ENCODE assay signal across 9 cellular contexts in genomic region chr7:2634265-2635145, GRCh38. TPM values are rescaled to one million over a fixed set of nuclear protein-coding genes. Genes with fewer than 3 reads are reported as not detected.
DNase-seq lines count a peak whose midpoint lies in the region; ATAC-seq and TF ChIP-seq lines count a peak whose summit lies in the region.
"Had no signal": no experiment of that assay in that cellular context is flagged by ENCODE, and none has a peak within 500 bp of the region (broad histone marks: within the 10 kb centered on the region; RNA-seq: fewer than 3 reads in every experiment).

No MANE protein-coding gene starts in this region.

- no peaks in the 10 kb centered on the region for H3K27me3 ChIP-seq in lower lobe of right lung (ENCODE audit: low read depth)
- H3K27me3 ChIP-seq in tibial artery: no peaks in the 10 kb centered on the region

- H3K27ac ChIP-seq in lower lobe of right lung: peak overlapping the region; percentile 87
- peak overlapping the region; percentile 83 to 86 for H3K27ac ChIP-seq in tibial artery

- no peaks in the 10 kb centered on the region for H3K9me3 ChIP-seq in lower lobe of right lung
- no peaks in the 10 kb centered on the region for H3K9me3 ChIP-seq in tibial artery

- DNase-seq in activated naive CD4-positive, alpha-beta T cell treated with anti-CD3 and anti-CD28 coated beads for 36 hours: no peak
- DNase-seq in activated naive CD4-positive, alpha-beta T cell treated with anti-CD3 and anti-CD28 coated beads, Interleukin-2, amount 50 U/mL, for 16 hours: no peak
- DNase-seq in lower lobe of right lung (no peak), tibial artery (no peak), NOMO-1 treated with DMSO at 0.1 percent for 48 hours (lab: John Stamatoyannopoulos, UW; ENCODE audit: unreplicated experiment) (no peak), NCI-H128 (lab: John Stamatoyannopoulos, UW; ENCODE audit: unreplicated experiment) (no peak)
- DNase-seq: NCI-H82 had no signal

- H3K27ac Mint-ChIP-seq in activated naive CD4-positive, alpha-beta T cell treated with anti-CD3 and anti-CD28 coated beads for 36 hours: no peak overlapping the region
- H3K27ac Mint-ChIP-seq in brain: peak overlapping the region; percentile 96 to 99 (median 98)

- TF ChIP-seq CTCF in brain (conservative IDR thresholded peaks at IDR 0.05): no peak
- TF ChIP-seq CTCF in lower lobe of right lung (IDR thresholded peaks at IDR 0.05): no peak
- no peak for TF ChIP-seq CTCF in tibial artery (IDR thresholded peaks at IDR 0.05)

- H3K4me1 ChIP-seq in lower lobe of right lung: peaks cover 72% of the 10 kb centered on the region
- H3K4me1 ChIP-seq in tibial artery: peaks cover 12 to 78% (median 61%) of the 10 kb centered on the region in 4 donors

- H3K27me3 Mint-ChIP-seq in activated naive CD4-positive, alpha-beta T cell treated with anti-CD3 and anti-CD28 coated beads for 36 hours (ENCODE audit: low read depth): no peaks in the 10 kb centered on the region
- peaks cover 3% of the 10 kb centered on the region for H3K27me3 Mint-ChIP-seq in brain

- H3K9me3 Mint-ChIP-seq in activated naive CD4-positive, alpha-beta T cell treated with anti-CD3 and anti-CD28 coated beads for 36 hours: no peaks in the 10 kb centered on the region
- H3K9me3 Mint-ChIP-seq in brain: no peaks in the 10 kb centered on the region

- ATAC-seq in lower lobe of right lung: no peak
- no peak for ATAC-seq in HG02884 (IDR thresholded peaks at IDR 0.05; ENCODE audit: unreplicated experiment)

- peaks cover 15% of the 10 kb centered on the region for H3K4me1 Mint-ChIP-seq in activated naive CD4-positive, alpha-beta T cell treated with anti-CD3 and anti-CD28 coated beads for 36 hours (ENCODE audit: low read depth)
- peaks cover 56% of the 10 kb centered on the region for H3K4me1 Mint-ChIP-seq in brain

- CTCF ChIA-PET in activated naive CD4-positive, alpha-beta T cell treated with anti-CD3 and anti-CD28 coated beads for 36 hours (lab: Charles Lee): no interaction called here

- intact Hi-C loops in activated naive CD4-positive, alpha-beta T cell treated with anti-CD3 and anti-CD28 coated beads for 36 hours (cut with micrococcal nuclease): loop anchor here (5.0 kb wide), 1 partner anchor 227 kb away; no protein-coding TSS in a partner anchor
- intact Hi-C loops in lower lobe of right lung (cut with DNase I): no loop called here
- intact Hi-C loops in tibial artery (cut with DNase I; ENCODE audit: low total_unique reads): no loop called here

- H3K36me3 Mint-ChIP-seq in activated naive CD4-positive, alpha-beta T cell treated with anti-CD3 and anti-CD28 coated beads for 36 hours (ENCODE audit: low read depth): no peaks in the 10 kb centered on the region
- peaks cover 4% of the 10 kb centered on the region for H3K36me3 Mint-ChIP-seq in brain

- H3K4me3 ChIP-seq in lower lobe of right lung (peak overlapping the region; percentile 91), tibial artery (peak overlapping the region; percentile 79 to 86)

- H3K4me3 Mint-ChIP-seq in activated naive CD4-positive, alpha-beta T cell treated with anti-CD3 and anti-CD28 coated beads for 36 hours: peak overlapping the region; percentile 92
- H3K4me3 Mint-ChIP-seq in brain: peak overlapping the region; percentile 94 to 98 (median 96)

- no peaks in the 10 kb centered on the region for H3K36me3 ChIP-seq in lower lobe of right lung
- H3K36me3 ChIP-seq in tibial artery: no peaks in the 10 kb centered on the region

RNA-seq across cellular contexts. Expression of gene TTYH3, which starts 2.7 kb away (rescaled TPM):
- 10 to 100 TPM; 20.7 to 22.6 TPM for total RNA-seq in activated naive CD4-positive, alpha-beta T cell treated with anti-CD3 and anti-CD28 coated beads for 36 hours
- polyA plus RNA-seq in brain (ENCODE audit: insufficient read depth, low read depth, low replicate concordance): 48.7 TPM
- total RNA-seq in lower lobe of right lung: 51.7 TPM

RNA-seq across cellular contexts. Expression of gene AMZ1, which starts 53.5 kb away (rescaled TPM):
- total RNA-seq in activated naive CD4-positive, alpha-beta T cell treated with anti-CD3 and anti-CD28 coated beads for 36 hours: under 1 TPM; 0.36 to 0.47 TPM
- 2.4 TPM for polyA plus RNA-seq in brain (ENCODE audit: insufficient read depth, low read depth, low replicate concordance)
- total RNA-seq in lower lobe of right lung: 0.47 TPM
